In the genomic region with DNA sequence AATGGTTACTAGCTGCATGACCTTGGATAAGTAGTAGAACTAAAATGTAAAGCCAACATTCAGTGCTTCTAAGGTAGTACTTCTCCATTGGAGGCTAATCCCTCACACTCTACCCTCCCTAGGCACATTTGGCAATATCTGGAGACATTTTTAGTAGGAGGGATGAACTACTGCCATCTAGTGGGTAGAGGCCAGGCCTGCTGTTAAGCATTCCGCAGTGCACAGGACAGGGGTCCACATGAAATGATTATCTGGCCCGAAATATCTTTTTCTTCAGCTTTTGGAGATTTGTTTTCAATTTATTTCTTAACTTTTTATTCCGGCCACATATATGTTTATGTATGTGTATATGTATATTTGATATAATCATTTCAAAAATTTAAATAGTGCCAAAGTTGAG, we compare ENCODE assay signal across 8 cellular contexts. TPM values are rescaled to one million over a fixed set of nuclear protein-coding genes. Genes with fewer than 3 reads are reported as not detected.
DNase-seq lines count a peak whose midpoint lies in the region; ATAC-seq and TF ChIP-seq lines count a peak whose summit lies in the region.

No MANE protein-coding gene starts in this region.

- intact Hi-C loops in uterus (cut with DNase I; ENCODE audit: low total_unique reads) = no loop called here

- TF ChIP-seq CTCF in neural crest cell (conservative IDR thresholded peaks at IDR 0.05) (peak; percentile 72), uterus (IDR thresholded peaks at IDR 0.05) (peak in 1 of 4 experiments; percentile 9)

- ATAC-seq in HG02884 (IDR thresholded peaks at IDR 0.05; ENCODE audit: unreplicated experiment) = no peak

- H3K36me3 ChIP-seq in uterus = no peaks in the 10 kb centered on the region

- in situ Hi-C loops in T47D (cut with HindIII; ENCODE audit: low pct_unique_long_range_greater_than_20kb, low sequenced_read_pairs) = no loop called here

- H3K4me1 Mint-ChIP-seq in neural crest cell = no peaks in the 10 kb centered on the region

- no peaks in the 10 kb centered on the region for H3K9me3 ChIP-seq in uterus

- no peak for TF ChIP-seq POLR2A in uterus (IDR thresholded peaks at IDR 0.05)

- H3K4me3 Mint-ChIP-seq in neural crest cell = no peak overlapping the region

- no peaks in the 10 kb centered on the region for H3K4me1 ChIP-seq in uterus

- no peaks in the 10 kb centered on the region for H3K36me3 Mint-ChIP-seq in neural crest cell (ENCODE audit: low read depth)

- H3K27me3 ChIP-seq in uterus = no peaks in the 10 kb centered on the region

- no peak overlapping the region for H3K4me3 ChIP-seq in uterus

- no peaks in the 10 kb centered on the region for H3K27me3 Mint-ChIP-seq in neural crest cell (ENCODE audit: low read depth)

- peak; percentile 48 for DNase-seq in SIG-M5 treated with dmso at 0.1 percent for 504 hours (lab: John Stamatoyannopoulos, UW; ENCODE audit: unreplicated experiment)
- DNase-seq in SIG-M5 (lab: John Stamatoyannopoulos, UW) = no peak
- DNase-seq in NAMALWA (ENCODE audit: low spot score) = peak; percentile 44
- DNase-seq in T47D (ENCODE audit: low read depth in 1 of 2, low spot score in 1 of 2) = peak; percentile 0 to 44
- peak; percentile 1 for DNase-seq in neural crest cell (ENCODE audit: low read depth, low spot score)
- no peak for DNase-seq in uterus
- DNase-seq in stimulated activated naive CD4-positive, alpha-beta T cell (lab: John Stamatoyannopoulos, UW) = no peak

- H3K9me3 Mint-ChIP-seq in neural crest cell = peaks cover 2% of the 10 kb centered on the region

- H3K27ac Mint-ChIP-seq in neural crest cell (ENCODE audit: unreplicated experiment) = no peak overlapping the region

- no peak overlapping the region for H3K27ac ChIP-seq in uterus

RNA-seq across cellular contexts. Expression of a gene that starts 36.0 kb away (rescaled TPM):
- total RNA-seq in neural crest cell (not detected in 2 replicates), uterus (not detected)

Comparison
In these comparisons a context has a peak if more than half of its experiments do, and no peak if none do; other contexts are left out.
1. DNase-seq: peak in SIG-M5 treated with dmso at 0.1 percent for 504 hours (single experiment), NAMALWA (single experiment), T47D (2 of 2) and neural crest cell (single experiment); none in SIG-M5 (single experiment), uterus (0 of 2) and stimulated activated naive CD4-positive, alpha-beta T cell (0 of 6).